8 cellular contexts compared by ENCODE assay signal in the genomic region with DNA sequence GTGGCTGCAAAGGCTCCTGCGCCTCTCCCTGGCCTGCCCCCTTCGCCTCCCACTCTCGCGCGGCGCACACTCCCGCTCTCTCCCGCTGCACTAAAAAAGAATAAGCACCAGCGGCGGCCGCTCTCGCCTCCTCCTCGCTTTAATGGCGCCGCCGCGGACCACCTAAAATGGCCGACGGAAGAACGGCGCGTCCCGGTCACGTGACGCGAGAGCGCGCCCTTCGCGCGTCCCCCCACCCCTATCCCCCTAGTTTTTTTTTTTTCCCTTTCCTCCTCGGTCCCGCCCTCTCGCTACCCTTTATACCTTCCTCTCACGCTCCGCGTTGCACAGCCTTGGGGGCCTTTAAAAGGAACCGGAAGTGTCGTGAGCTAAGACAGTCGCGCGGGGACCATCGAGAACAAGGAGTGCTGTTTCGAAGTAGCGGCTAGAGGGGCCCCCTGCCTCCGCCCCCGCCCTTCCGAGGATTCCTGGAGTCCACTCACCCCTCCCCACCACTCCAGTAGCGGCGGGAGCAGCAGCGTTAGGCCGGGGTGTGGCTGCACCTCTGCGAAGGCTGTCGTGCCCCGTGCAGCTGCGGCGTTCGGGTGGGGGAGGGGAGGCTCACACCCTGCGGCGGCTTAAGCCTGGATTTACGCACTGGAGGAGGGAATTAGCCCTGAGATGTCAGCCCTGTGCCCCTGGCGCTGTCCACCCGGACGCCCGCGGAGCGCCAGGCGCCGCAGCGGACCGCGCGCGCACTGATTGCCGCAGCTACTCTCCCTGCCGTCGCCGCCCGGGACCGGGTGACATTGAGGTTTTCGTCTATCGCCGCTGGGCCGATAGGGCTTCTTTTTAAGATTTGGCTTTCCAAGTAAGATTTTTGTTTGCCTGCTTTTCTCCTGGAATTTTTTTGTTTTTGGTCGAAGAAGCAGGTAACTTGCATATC. TPM values are rescaled to one million over a fixed set of nuclear protein-coding genes. Genes with fewer than 3 reads are reported as not detected.
DNase-seq lines count a peak whose midpoint lies in the region; ATAC-seq and TF ChIP-seq lines count a peak whose summit lies in the region.

A gene with protein sequence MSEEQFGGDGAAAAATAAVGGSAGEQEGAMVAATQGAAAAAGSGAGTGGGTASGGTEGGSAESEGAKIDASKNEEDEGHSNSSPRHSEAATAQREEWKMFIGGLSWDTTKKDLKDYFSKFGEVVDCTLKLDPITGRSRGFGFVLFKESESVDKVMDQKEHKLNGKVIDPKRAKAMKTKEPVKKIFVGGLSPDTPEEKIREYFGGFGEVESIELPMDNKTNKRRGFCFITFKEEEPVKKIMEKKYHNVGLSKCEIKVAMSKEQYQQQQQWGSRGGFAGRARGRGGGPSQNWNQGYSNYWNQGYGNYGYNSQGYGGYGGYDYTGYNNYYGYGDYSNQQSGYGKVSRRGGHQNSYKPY (minus strand): TSS at position 176 of the 925 bp plus-strand sequence. CDS start 313 bp downstream, outside the sequence.

- peaks cover 45% of the 10 kb centered on the region for H3K36me3 ChIP-seq in OCI-LY3 (replicated peaks; ENCODE audit: low read depth, low read length)

- H3K36me3 Mint-ChIP-seq in endothelial cell (ENCODE audit: low read depth, unreplicated experiment) (peaks cover 20% of the 10 kb centered on the region), mesothelial cell of epicardium (peaks cover 8% of the 10 kb centered on the region)

- H3K9me3 Mint-ChIP-seq in endothelial cell (ENCODE audit: unreplicated experiment) = no peaks in the 10 kb centered on the region
- H3K9me3 Mint-ChIP-seq in mesothelial cell of epicardium = peaks cover 2% of the 10 kb centered on the region

- H3K4me2 ChIP-seq in OCI-LY3 (ENCODE audit: low read length) = peak within 1 kb of the TSS; percentile 67

- H3K9me3 ChIP-seq in OCI-LY3 (ENCODE audit: insufficient read depth, low read length) = no peaks in the 10 kb centered on the region

- H3K9ac ChIP-seq in OCI-LY3 (ENCODE audit: low read length) = peak within 1 kb of the TSS; percentile 94

- peak within 1 kb of the TSS; percentile 87 for H3K27ac ChIP-seq in OCI-LY3 (ENCODE audit: low read length)

- H3K4me3 Mint-ChIP-seq in endothelial cell (ENCODE audit: unreplicated experiment) (peak within 1 kb of the TSS; percentile 96), mesothelial cell of epicardium (peak within 1 kb of the TSS; percentile 91)

- TF ChIP-seq CTCF in OCI-LY3 (IDR thresholded peaks at IDR 0.05; ENCODE audit: low read depth, low read length) = no peak
- no peak for TF ChIP-seq CTCF in endothelial cell (IDR thresholded peaks at IDR 0.05; ENCODE audit: unreplicated experiment)
- TF ChIP-seq CTCF in mesothelial cell of epicardium (IDR thresholded peaks at IDR 0.05; ENCODE audit: unreplicated experiment) = no peak

- H3K4me3 ChIP-seq in OCI-LY3 (ENCODE audit: low read length) = peak within 1 kb of the TSS; percentile 89

- H3K27me3 ChIP-seq in OCI-LY3 (ENCODE audit: low read depth, low read length) = no peaks in the 10 kb centered on the region

- H3K27ac Mint-ChIP-seq in endothelial cell (ENCODE audit: unreplicated experiment) (peak within 1 kb of the TSS; percentile 99), mesothelial cell of epicardium (peak within 1 kb of the TSS; percentile 100)

- H2AFZ ChIP-seq in OCI-LY3 (ENCODE audit: low read depth, low read length) = peak within 1 kb of the TSS; percentile 74

- peaks cover 79% of the 10 kb centered on the region for H3K79me2 ChIP-seq in OCI-LY3 (ENCODE audit: low read length)

- peaks cover 22% of the 10 kb centered on the region for H3K27me3 Mint-ChIP-seq in endothelial cell (ENCODE audit: unreplicated experiment)
- H3K27me3 Mint-ChIP-seq in mesothelial cell of epicardium (ENCODE audit: low read depth) = no peaks in the 10 kb centered on the region

- H3K4me1 Mint-ChIP-seq in endothelial cell (ENCODE audit: unreplicated experiment) (peaks cover 40% of the 10 kb centered on the region), mesothelial cell of epicardium (peaks cover 42% of the 10 kb centered on the region)

- ATAC-seq in GM21515 (IDR thresholded peaks at IDR 0.05; ENCODE audit: unreplicated experiment) = peak; percentile 94

- peaks cover 29% of the 10 kb centered on the region for H3K4me1 ChIP-seq in OCI-LY3 (ENCODE audit: low read length)

- peak; percentile 95 for DNase-seq in D341Med (ENCODE audit: low spot score)
- DNase-seq in HuH-7 (ENCODE audit: low spot score) = peak; percentile 87
- DNase-seq in activated CD8-positive, alpha-beta memory T cell treated with anti-CD3 and anti-CD28 coated beads, Interleukin-2, amount 50 U/mL, for 48 hours = peak; percentile 94
- DNase-seq in endothelial cell (ENCODE audit: low spot score) = peak; percentile 93
- peak; percentile 94 for DNase-seq in mesothelial cell of epicardium (ENCODE audit: low spot score in 2 of 2, unreplicated experiment in 2 of 2)
- DNase-seq in stimulated activated CD8-positive, alpha-beta memory T cell treated with anti-CD3 and anti-CD28 coated beads, Interleukin-15, amount 100 ng/mL, for 48 hours (ENCODE audit: low read depth in 2 of 2) = peak; percentile 92 to 94

- peaks cover 39% of the 10 kb centered on the region for H4K20me1 ChIP-seq in OCI-LY3 (ENCODE audit: insufficient read depth, low read length)

RNA-seq across cellular contexts. Expression of the gene that starts here (rescaled TPM):
- 353 TPM for total RNA-seq in endothelial cell (ENCODE audit: unreplicated experiment)
- 338 to 352 TPM (median 344 TPM) in 3 replicates for total RNA-seq in mesothelial cell of epicardium

Comparison
In these comparisons a context has a peak if more than half of its experiments do, and no peak if none do; other contexts are left out.
1. Peak in every context shown above with its lines: DNase-seq, ATAC-seq, H3K4me3 ChIP-seq and H3K27ac ChIP-seq.